In the genomic region with DNA sequence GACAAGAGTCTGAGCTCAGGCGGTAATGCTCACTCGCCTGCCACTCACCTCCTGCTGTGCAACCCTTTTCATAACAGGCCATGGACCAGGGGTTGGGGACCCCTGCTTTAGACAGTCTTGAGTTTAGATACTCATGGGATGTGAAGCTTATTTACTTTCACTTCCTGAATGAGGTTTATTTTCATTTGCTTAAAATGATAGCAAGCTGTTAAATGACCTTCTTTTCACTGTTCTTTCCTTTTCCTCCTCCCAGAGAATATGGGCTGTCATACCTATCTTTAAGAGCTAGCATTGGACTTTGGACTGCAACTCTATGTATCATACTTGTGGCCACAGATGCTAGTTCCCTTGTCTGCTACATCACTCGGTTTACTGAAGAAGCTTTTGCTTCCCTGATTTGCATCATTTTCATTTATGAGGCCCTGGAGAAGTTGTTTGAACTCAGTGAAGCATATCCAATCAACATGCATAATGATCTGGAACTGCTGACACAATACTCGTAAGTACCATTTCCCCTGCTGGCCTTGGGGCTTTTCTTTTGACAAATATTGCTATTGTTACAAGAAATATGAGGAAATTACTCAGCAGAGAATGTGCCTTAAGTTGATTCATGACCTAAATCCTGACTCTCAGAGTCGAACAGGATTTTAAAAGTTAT, we compare ENCODE assay signal across 8 cellular contexts.
DNase-seq lines count a peak whose midpoint lies in the region; ATAC-seq, FAIRE-seq and TF ChIP-seq lines count a peak whose summit lies in the region.

No MANE protein-coding gene starts in this region.

- no peak for TF ChIP-seq CTCF in cardiac fibroblast (IDR thresholded peaks at IDR 0.05; ENCODE audit: low read depth, low read length)

- ATAC-seq in HG02759 (IDR thresholded peaks at IDR 0.05; ENCODE audit: unreplicated experiment): peak; percentile 89

- no peaks in the 10 kb centered on the region for H3K27me3 Mint-ChIP-seq in activated naive CD4-positive, alpha-beta T cell treated with anti-CD3 and anti-CD28 coated beads for 36 hours (ENCODE audit: low read depth)

- H3K36me3 Mint-ChIP-seq in activated naive CD4-positive, alpha-beta T cell treated with anti-CD3 and anti-CD28 coated beads for 36 hours (ENCODE audit: low read depth): no peaks in the 10 kb centered on the region

- H3K27ac Mint-ChIP-seq in activated naive CD4-positive, alpha-beta T cell treated with anti-CD3 and anti-CD28 coated beads for 36 hours: peak overlapping the region; percentile 57

- H3K4me3 ChIP-seq in cardiac fibroblast (replicated peaks in 1 of 2; ENCODE audit: low read depth in 2 of 2, low read length in 2 of 2) (no peak overlapping the region), MG63 (no peak overlapping the region)

- no peak overlapping the region for H3K4me3 Mint-ChIP-seq in activated naive CD4-positive, alpha-beta T cell treated with anti-CD3 and anti-CD28 coated beads for 36 hours

- H3K27me3 ChIP-seq in MG63: no peaks in the 10 kb centered on the region

- peak; percentile 50 for DNase-seq in activated naive CD4-positive, alpha-beta T cell treated with anti-CD3 and anti-CD28 coated beads for 36 hours
- no peak for DNase-seq in activated naive CD4-positive, alpha-beta T cell treated with anti-CD3 and anti-CD28 coated beads, Interleukin-2, amount 50 U/mL, for 16 hours
- peak; percentile 70 for DNase-seq in NCI-H187 treated with DMSO at 0.1 percent for 48 hours (lab: John Stamatoyannopoulos, UW)
- peak; percentile 3 to 77 for DNase-seq in cardiac fibroblast (ENCODE audit: low read depth in 2 of 2)
- DNase-seq in urothelium cell line (ENCODE audit: low spot score): no peak
- DNase-seq in MG63: no peak
- DNase-seq in mucosa of gallbladder (ENCODE audit: low spot score): no peak

- H3K4me1 Mint-ChIP-seq in activated naive CD4-positive, alpha-beta T cell treated with anti-CD3 and anti-CD28 coated beads for 36 hours (ENCODE audit: low read depth): peaks cover 6% of the 10 kb centered on the region

- H3K9me3 ChIP-seq in MG63: no peaks in the 10 kb centered on the region

- intact Hi-C loops in activated naive CD4-positive, alpha-beta T cell treated with anti-CD3 and anti-CD28 coated beads for 36 hours (cut with micrococcal nuclease): loop anchor here (1.0 to 5.0 kb wide), 8 partner anchors 47 to 828 kb away; no protein-coding TSS in a partner anchor

- CTCF ChIA-PET in activated naive CD4-positive, alpha-beta T cell treated with anti-CD3 and anti-CD28 coated beads for 36 hours (lab: Charles Lee): no interaction called here

- no peaks in the 10 kb centered on the region for H3K36me3 ChIP-seq in MG63

- FAIRE-seq in urothelium cell line (lab: Jason Lieb, UNC): no peak

- no peaks in the 10 kb centered on the region for H3K9me3 Mint-ChIP-seq in activated naive CD4-positive, alpha-beta T cell treated with anti-CD3 and anti-CD28 coated beads for 36 hours

Comparison
In these comparisons a context has a peak if more than half of its experiments do, and no peak if none do; other contexts are left out.
1. DNase-seq: peak in activated naive CD4-positive, alpha-beta T cell treated with anti-CD3 and anti-CD28 coated beads for 36 hours (single experiment), NCI-H187 treated with DMSO at 0.1 percent for 48 hours (single experiment) and cardiac fibroblast (2 of 2); none in activated naive CD4-positive, alpha-beta T cell treated with anti-CD3 and anti-CD28 coated beads, Interleukin-2, amount 50 U/mL, for 16 hours (single experiment), urothelium cell line (single experiment), MG63 (single experiment) and mucosa of gallbladder (single experiment).